Comparison of ENCODE assay signal across 11 cellular contexts in the genomic region with DNA sequence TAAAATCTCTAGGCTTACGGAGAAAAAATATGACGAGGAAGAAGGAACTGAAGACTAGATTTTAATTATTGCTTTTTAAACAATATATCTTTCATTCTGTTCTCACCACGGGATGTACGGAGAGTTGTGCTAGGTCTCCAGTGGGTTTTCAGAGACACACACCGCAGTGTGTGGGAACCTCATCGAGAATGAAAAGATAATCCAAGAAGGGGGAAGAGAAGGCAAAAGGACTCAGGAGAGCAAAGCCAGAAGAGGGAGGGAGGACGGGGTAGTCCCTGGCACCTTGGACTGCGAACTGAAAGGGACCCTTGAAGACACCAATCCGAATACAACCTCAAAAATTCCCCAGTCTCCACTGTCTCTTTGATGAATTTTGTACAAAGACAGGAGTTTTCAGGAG. TPM values are rescaled to one million over a fixed set of nuclear protein-coding genes. Genes with fewer than 3 reads are reported as not detected.
DNase-seq lines count a peak whose midpoint lies in the region; ATAC-seq and TF ChIP-seq lines count a peak whose summit lies in the region.
"Had no signal": no experiment of that assay in that cellular context is flagged by ENCODE, and none has a peak within 500 bp of the region (broad histone marks: within the 10 kb centered on the region; RNA-seq: fewer than 3 reads in every experiment).

No MANE protein-coding gene starts in this region.

- no peak for DNase-seq in activated naive CD4-positive, alpha-beta T cell treated with anti-CD3 and anti-CD28 coated beads, Interleukin-2, amount 10 ng/mL, durations not matched to agents 7 days and 5 days
- no peak for DNase-seq in activated naive CD4-positive, alpha-beta T cell (lab: John Stamatoyannopoulos, UW)
- DNase-seq in SK-N-MC (ENCODE audit: low read depth, low spot score) (no peak), glutamatergic neuron (no peak), SW 1271 (lab: John Stamatoyannopoulos, UW) (no peak), kidney tubule cell (ENCODE audit: low spot score) (no peak), RKO (ENCODE audit: low spot score) (no peak)
- DNase-seq: dermis blood vessel endothelial cell had no signal

- no peak for ATAC-seq in stimulated activated memory B cell treated with anti-CD40 and anti-IgM and Interleukin-4, amounts not matched to agents 10 μg/mL and 1 μg/mL and 100 μg/mL, for 72 hours
- ATAC-seq: activated CD4-positive, CD25-positive, alpha-beta regulatory T cell treated with anti-CD3 and anti-CD28 coated beads, Interleukin-2, amount 50 U/mL, for 24 hours had no signal

- H3K27ac Mint-ChIP-seq in activated naive CD4-positive, alpha-beta T cell treated with anti-CD3 and anti-CD28 coated beads, Interleukin-2, amount 10 ng/mL, durations not matched to agents 7 days and 5 days: peak overlapping the region; percentile 97
- H3K27ac Mint-ChIP-seq in glutamatergic neuron (ENCODE audit: unreplicated experiment): no peak overlapping the region
- H3K27ac Mint-ChIP-seq in stimulated activated memory B cell treated with anti-CD40 and anti-IgM and Interleukin-4, amounts not matched to agents 10 μg/mL and 1 μg/mL and 100 μg/mL, for 72 hours: no peak overlapping the region

- CTCF ChIA-PET in activated naive CD4-positive, alpha-beta T cell treated with anti-CD3 and anti-CD28 coated beads, Interleukin-2, amount 10 ng/mL, durations not matched to agents 7 days and 5 days (lab: Charles Lee): no interaction called here

- no peaks in the 10 kb centered on the region for H3K9me3 ChIP-seq in SK-N-MC (ENCODE audit: low read depth, low read length)

- peaks cover 43% of the 10 kb centered on the region for H3K4me1 Mint-ChIP-seq in activated naive CD4-positive, alpha-beta T cell treated with anti-CD3 and anti-CD28 coated beads, Interleukin-2, amount 10 ng/mL, durations not matched to agents 7 days and 5 days
- peaks cover 25% of the 10 kb centered on the region for H3K4me1 Mint-ChIP-seq in glutamatergic neuron (ENCODE audit: low read depth, unreplicated experiment)
- H3K4me1 Mint-ChIP-seq in stimulated activated memory B cell treated with anti-CD40 and anti-IgM and Interleukin-4, amounts not matched to agents 10 μg/mL and 1 μg/mL and 100 μg/mL, for 72 hours: peaks cover 60% of the 10 kb centered on the region

- peak overlapping the region; percentile 97 for H3K4me3 ChIP-seq in SK-N-MC

- H3K27ac ChIP-seq in SK-N-MC: peak overlapping the region; percentile 82
- H3K27ac ChIP-seq: HL-60 had no signal

- peaks cover 34% of the 10 kb centered on the region for H3K36me3 Mint-ChIP-seq in activated naive CD4-positive, alpha-beta T cell treated with anti-CD3 and anti-CD28 coated beads, Interleukin-2, amount 10 ng/mL, durations not matched to agents 7 days and 5 days
- no peaks in the 10 kb centered on the region for H3K36me3 Mint-ChIP-seq in glutamatergic neuron (ENCODE audit: unreplicated experiment)
- H3K36me3 Mint-ChIP-seq in stimulated activated memory B cell treated with anti-CD40 and anti-IgM and Interleukin-4, amounts not matched to agents 10 μg/mL and 1 μg/mL and 100 μg/mL, for 72 hours: no peaks in the 10 kb centered on the region

- no peaks in the 10 kb centered on the region for H3K36me3 ChIP-seq in SK-N-MC (ENCODE audit: insufficient read depth, low read length)

- peak overlapping the region; percentile 98 for H3K4me3 Mint-ChIP-seq in activated naive CD4-positive, alpha-beta T cell treated with anti-CD3 and anti-CD28 coated beads, Interleukin-2, amount 10 ng/mL, durations not matched to agents 7 days and 5 days
- peak overlapping the region; percentile 88 for H3K4me3 Mint-ChIP-seq in glutamatergic neuron (ENCODE audit: unreplicated experiment)
- peak overlapping the region; percentile 87 for H3K4me3 Mint-ChIP-seq in stimulated activated memory B cell treated with anti-CD40 and anti-IgM and Interleukin-4, amounts not matched to agents 10 μg/mL and 1 μg/mL and 100 μg/mL, for 72 hours

- TF ChIP-seq CTCF in glutamatergic neuron (IDR thresholded peaks at IDR 0.05; ENCODE audit: partially characterized antibody, unreplicated experiment): no peak

- peak overlapping the region; percentile 13 for H3K9ac ChIP-seq in SK-N-MC (ENCODE audit: insufficient read length)

- no peaks in the 10 kb centered on the region for H3K9me3 Mint-ChIP-seq in activated naive CD4-positive, alpha-beta T cell treated with anti-CD3 and anti-CD28 coated beads, Interleukin-2, amount 10 ng/mL, durations not matched to agents 7 days and 5 days
- peaks cover 17% of the 10 kb centered on the region for H3K9me3 Mint-ChIP-seq in glutamatergic neuron (ENCODE audit: unreplicated experiment)
- no peaks in the 10 kb centered on the region for H3K9me3 Mint-ChIP-seq in stimulated activated memory B cell treated with anti-CD40 and anti-IgM and Interleukin-4, amounts not matched to agents 10 μg/mL and 1 μg/mL and 100 μg/mL, for 72 hours

- peaks cover 37% of the 10 kb centered on the region for H3K27me3 Mint-ChIP-seq in activated naive CD4-positive, alpha-beta T cell treated with anti-CD3 and anti-CD28 coated beads, Interleukin-2, amount 10 ng/mL, durations not matched to agents 7 days and 5 days
- peaks cover 47% of the 10 kb centered on the region for H3K27me3 Mint-ChIP-seq in glutamatergic neuron (ENCODE audit: unreplicated experiment)
- peaks cover 87% of the 10 kb centered on the region for H3K27me3 Mint-ChIP-seq in stimulated activated memory B cell treated with anti-CD40 and anti-IgM and Interleukin-4, amounts not matched to agents 10 μg/mL and 1 μg/mL and 100 μg/mL, for 72 hours

RNA-seq across cellular contexts. Expression of a gene that starts 0.9 kb away (rescaled TPM):
- total RNA-seq in glutamatergic neuron (ENCODE audit: unreplicated experiment): 0.98 TPM
